In genomic region chr17:44120281-44120680, GRCh38 we compare ENCODE assay signal across 3 cellular contexts. TPM values are rescaled to one million over a fixed set of nuclear protein-coding genes. Genes with fewer than 3 reads are reported as not detected.
"Had no signal": no experiment of that assay in that cellular context is flagged by ENCODE, and none has a peak within 500 bp of the region (broad histone marks: within the 10 kb centered on the region; RNA-seq: fewer than 3 reads in every experiment).

No MANE protein-coding gene starts in this region.

RNA-seq across cellular contexts. Expression of gene ASB16, which starts 50.2 kb away (rescaled TPM):
- total RNA-seq: foreskin keratinocyte, left lung, mesenteric fat pad had no signal
